Comparison of ENCODE assay signal across 10 cellular contexts in the genomic region with DNA sequence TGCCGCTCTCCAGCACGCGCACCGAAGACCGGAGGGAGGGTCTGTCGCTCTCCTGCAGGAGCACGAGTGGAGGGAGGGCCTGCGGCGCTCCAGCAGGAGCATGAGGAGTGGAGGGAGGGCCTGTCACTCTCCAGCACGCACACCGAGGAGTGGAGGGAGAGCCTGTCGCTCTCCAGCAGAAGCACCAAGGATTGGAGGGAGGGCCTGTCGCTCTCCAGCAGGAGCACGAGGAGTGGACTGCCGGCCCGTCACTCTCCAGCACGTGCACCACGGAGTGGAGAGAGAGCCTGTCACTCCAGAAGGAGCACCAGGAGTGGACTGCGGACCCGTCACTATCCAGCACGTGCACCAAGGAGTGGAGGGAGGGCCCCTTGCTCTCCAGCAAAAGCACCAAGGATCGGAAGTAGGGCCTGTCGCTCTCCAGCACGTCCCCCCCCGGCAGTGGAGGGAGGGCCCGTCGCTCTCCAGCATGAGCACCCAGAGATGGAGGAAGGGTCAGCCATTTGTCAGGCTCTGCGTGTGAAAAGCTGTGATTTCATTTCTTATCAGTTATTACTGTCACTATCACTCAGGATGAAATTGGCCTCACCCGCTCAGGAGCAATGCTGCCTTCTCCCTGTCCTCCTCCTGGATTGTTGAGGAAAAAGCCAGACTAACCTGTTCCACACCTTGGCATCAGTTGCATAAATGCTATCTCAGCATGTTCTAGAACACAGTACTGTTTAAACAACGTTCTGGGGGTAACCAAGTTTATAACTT. TPM values are rescaled to one million over a fixed set of nuclear protein-coding genes. Genes with fewer than 3 reads are reported as not detected.
A peak's percentile ranks its signal among the peaks of the same experiment; 100 is the strongest.
DNase-seq lines count a peak whose midpoint lies in the region; ATAC-seq, FAIRE-seq and TF ChIP-seq lines count a peak whose summit lies in the region.
"Had no signal": no experiment of that assay in that cellular context is flagged by ENCODE, and none has a peak within 500 bp of the region (broad histone marks: within the 10 kb centered on the region; RNA-seq: fewer than 3 reads in every experiment).

No MANE protein-coding gene starts in this region.

- H3K27ac ChIP-seq in endothelial cell of umbilical vein (ENCODE audit: insufficient read depth, low read depth, low read length) (no peak overlapping the region), mesenchymal stem cell (ENCODE audit: low read length, poor library complexity, severe bottlenecking) (no peak overlapping the region)

- H3K23ac ChIP-seq in mesenchymal stem cell (ENCODE audit: low read length in 2 of 2) = no peak overlapping the region

- H4K8ac ChIP-seq in mesenchymal stem cell (ENCODE audit: low read length) = no peak overlapping the region

- peaks cover 4% of the 10 kb centered on the region for H3K4me1 Mint-ChIP-seq in activated naive CD8-positive, alpha-beta T cell treated with anti-CD3 and anti-CD28 coated beads, Interleukin-2, amount 50 U/mL, for 24 hours
- H3K4me1 Mint-ChIP-seq: central memory CD8-positive, alpha-beta T cell had no signal

- CTCF ChIA-PET in endothelial cell of umbilical vein (lab: Charles Lee) = no interaction called here

- peak; percentile 99 for ATAC-seq in HG03097 (IDR thresholded peaks at IDR 0.05; ENCODE audit: low FRiP score, unreplicated experiment)
- ATAC-seq in activated naive CD8-positive, alpha-beta T cell treated with anti-CD3 and anti-CD28 coated beads, Interleukin-2, amount 50 U/mL, for 24 hours = no peak

- H3K27me3 ChIP-seq in endothelial cell of umbilical vein (ENCODE audit: control insufficient read depth in 2 of 2, insufficient read depth in 2 of 2, low read length in 2 of 2) = no peaks in the 10 kb centered on the region
- H3K27me3 ChIP-seq in mesenchymal stem cell (ENCODE audit: control insufficient read depth in 1 of 2, insufficient read depth in 1 of 2, low read length in 2 of 2) = no peaks in the 10 kb centered on the region

- H2BK15ac ChIP-seq in mesenchymal stem cell (ENCODE audit: low read depth, poor library complexity, severe bottlenecking) = no peak overlapping the region

- H3K9me3 ChIP-seq in endothelial cell of umbilical vein (replicated peaks; ENCODE audit: control insufficient read depth, insufficient read depth, low read length) (no peaks in the 10 kb centered on the region), mesenchymal stem cell (ENCODE audit: control insufficient read depth, low read length) (no peaks in the 10 kb centered on the region)

- dilution Hi-C loops in endothelial cell of umbilical vein (cut with MboI; ENCODE audit: extremely low pct_ligation_motif_present, low sequenced_read_pairs) = no loop called here

- no peaks in the 10 kb centered on the region for H3K9me1 ChIP-seq in endothelial cell of umbilical vein (replicated peaks; ENCODE audit: control insufficient read depth, extremely low read depth, insufficient read depth, low read length)

- H2BK5ac ChIP-seq in mesenchymal stem cell (ENCODE audit: low read depth, low read length, poor library complexity, severe bottlenecking) = no peak overlapping the region

- TF ChIP-seq POLR2A in endothelial cell of umbilical vein (IDR thresholded peaks at IDR 0.05; ENCODE audit: low read depth, low read length) = no peak

- H4K20me1 ChIP-seq in endothelial cell of umbilical vein (replicated peaks; ENCODE audit: control insufficient read depth, extremely low read depth, insufficient read depth, low read length) = no peaks in the 10 kb centered on the region

- H3K14ac ChIP-seq in mesenchymal stem cell (ENCODE audit: low read length in 2 of 2) = no peak overlapping the region

- H3K4me3 ChIP-seq in endothelial cell of umbilical vein (replicated peaks in 1 of 3; ENCODE audit: insufficient read depth in 1 of 3, low read depth in 1 of 3, low read length in 3 of 3) (no peak overlapping the region), mesenchymal stem cell (ENCODE audit: insufficient read depth in 1 of 2, low read depth in 1 of 2, low read length in 2 of 2) (peak overlapping the region in 1 of 2 experiments; percentile 47)

- peaks cover 0 to 14% of the 10 kb centered on the region in 2 experiments for H3K36me3 ChIP-seq in endothelial cell of umbilical vein (ENCODE audit: control insufficient read depth in 2 of 2, extremely low read depth in 1 of 2, insufficient read depth in 2 of 2, low read length in 2 of 2)
- H3K36me3 ChIP-seq in mesenchymal stem cell (ENCODE audit: control insufficient read depth in 1 of 2, insufficient read depth in 2 of 2, low read depth in 1 of 2, low read length in 2 of 2) = peaks cover 27 to 54% of the 10 kb centered on the region in 2 experiments

- H3K18ac ChIP-seq in mesenchymal stem cell (ENCODE audit: low read depth in 1 of 2, low read length in 2 of 2) = no peak overlapping the region

- H2BK12ac ChIP-seq in mesenchymal stem cell (ENCODE audit: low read length in 2 of 2) = no peak overlapping the region

- POLR2A ChIA-PET in endothelial cell of umbilical vein (lab: Charles Lee) = no interaction called here

- H3K9me3 Mint-ChIP-seq in activated naive CD8-positive, alpha-beta T cell treated with anti-CD3 and anti-CD28 coated beads, Interleukin-2, amount 50 U/mL, for 24 hours = no peaks in the 10 kb centered on the region
- H3K9me3 Mint-ChIP-seq: central memory CD8-positive, alpha-beta T cell had no signal

- TF ChIP-seq CTCF in endothelial cell of umbilical vein (IDR thresholded peaks at IDR 0.05; ENCODE audit: extremely low read depth in 1 of 2, insufficient read depth in 1 of 2, low read depth in 1 of 2, low read length in 2 of 2) = no peak
- TF ChIP-seq CTCF in D721Med (IDR thresholded peaks at IDR 0.05; ENCODE audit: insufficient read depth, missing control alignments) = no peak

- no peak overlapping the region for H3K4ac ChIP-seq in mesenchymal stem cell (ENCODE audit: low read depth in 1 of 2, low read length in 2 of 2)

- no peak overlapping the region for H3K27ac Mint-ChIP-seq in activated naive CD8-positive, alpha-beta T cell treated with anti-CD3 and anti-CD28 coated beads, Interleukin-2, amount 50 U/mL, for 24 hours

- no TSS peak for BruUV-seq in endothelial cell of umbilical vein (replicated peaks; lab: Mats Ljungman, UMichigan)

- H3K4me2 ChIP-seq in endothelial cell of umbilical vein (ENCODE audit: insufficient read depth, low read length) (no peak overlapping the region), mesenchymal stem cell (ENCODE audit: low read length, poor library complexity, severe bottlenecking) (no peak overlapping the region)

- no peaks in the 10 kb centered on the region for H3K27me3 Mint-ChIP-seq in activated naive CD8-positive, alpha-beta T cell treated with anti-CD3 and anti-CD28 coated beads, Interleukin-2, amount 50 U/mL, for 24 hours
- H3K27me3 Mint-ChIP-seq: central memory CD8-positive, alpha-beta T cell had no signal

- H2AK5ac ChIP-seq in mesenchymal stem cell (ENCODE audit: low read length, severe bottlenecking) = no peak overlapping the region

- WGBS in mesenchymal stem cell = 79% methylated on average over 30 of the region's 30 CpGs

- H4K91ac ChIP-seq in mesenchymal stem cell (ENCODE audit: low read length) = no peak overlapping the region

- no peak overlapping the region for H3K4me3 Mint-ChIP-seq in activated naive CD8-positive, alpha-beta T cell treated with anti-CD3 and anti-CD28 coated beads, Interleukin-2, amount 50 U/mL, for 24 hours
- H3K4me3 Mint-ChIP-seq: central memory CD8-positive, alpha-beta T cell had no signal

- H3K9ac ChIP-seq in endothelial cell of umbilical vein (replicated peaks; ENCODE audit: extremely low read depth, insufficient read depth, low read length) (no peak overlapping the region), mesenchymal stem cell (ENCODE audit: low read length) (no peak overlapping the region)

- peaks cover 8% of the 10 kb centered on the region for H3K36me3 Mint-ChIP-seq in activated naive CD8-positive, alpha-beta T cell treated with anti-CD3 and anti-CD28 coated beads, Interleukin-2, amount 50 U/mL, for 24 hours (ENCODE audit: low read depth)

- H3K79me2 ChIP-seq in endothelial cell of umbilical vein (ENCODE audit: control insufficient read depth, insufficient read depth, low read length) = no peaks in the 10 kb centered on the region

- intact Hi-C loops in endothelial cell of umbilical vein (cut with micrococcal nuclease) = no loop called here

- no peaks in the 10 kb centered on the region for H3K79me1 ChIP-seq in mesenchymal stem cell (replicated peaks; ENCODE audit: low read length, poor library complexity, severe bottlenecking)

- H2BK120ac ChIP-seq in mesenchymal stem cell (ENCODE audit: low read depth, low read length) = no peak overlapping the region

- FAIRE-seq in endothelial cell of umbilical vein (lab: Jason Lieb, UNC) (no peak), D721Med (lab: Jason Lieb, UNC) (no peak)

- H3K4me1 ChIP-seq in endothelial cell of umbilical vein (ENCODE audit: control insufficient read depth, extremely low read depth, insufficient read depth, low read length) (no peaks in the 10 kb centered on the region), mesenchymal stem cell (ENCODE audit: control insufficient read depth, insufficient read depth, low read depth, low read length) (peaks cover 2% of the 10 kb centered on the region)

- H2AFZ ChIP-seq in endothelial cell of umbilical vein (ENCODE audit: low read depth, low read length) (no peak overlapping the region), mesenchymal stem cell (ENCODE audit: low read depth, low read length) (no peak overlapping the region)

- DNase-seq in AG08395 (ENCODE audit: low spot score) = peak; percentile 93
- peak; percentile 80 for DNase-seq in endothelial cell of umbilical vein (ENCODE audit: low read depth, low spot score)
- peak; percentile 51 to 59 for DNase-seq in lung microvascular endothelial cell (ENCODE audit: low read depth in 2 of 2)
- DNase-seq in D721Med (ENCODE audit: insufficient read length, low spot score) = no peak
- DNase-seq in mesenchymal stem cell = no peak
- no peak for DNase-seq in NCI-H524 (lab: John Stamatoyannopoulos, UW)
- DNase-seq in activated naive CD8-positive, alpha-beta T cell treated with anti-CD3 and anti-CD28 coated beads, Interleukin-2, amount 50 U/mL, for 24 hours = no peak
- DNase-seq: activated CD4-positive, alpha-beta T cell treated with anti-CD3 and anti-CD28 coated beads, Interleukin-2, amount 50 U/mL, for 1 hour had no signal

TF ChIP-seq in endothelial cell of umbilical vein, 7 proteins besides CTCF, POLR2A, EP300 and RAD21 (continues in another document):
- no peak for TF ChIP-seq JUN (IDR thresholded peaks at IDR 0.05; ENCODE audit: borderline replicate concordance, insufficient read depth, insufficient read length, low read depth)

RNA-seq across cellular contexts. Expression of a gene that starts 35.9 kb away (rescaled TPM):
- total RNA-seq in endothelial cell of umbilical vein (42.6 and 49.7 TPM in 2 replicates), lung microvascular endothelial cell (45.1 and 56.5 TPM in 2 replicates)
- 30.5 and 38.6 TPM in 2 replicates for polyA plus RNA-seq in endothelial cell of umbilical vein
- 53.2 and 62.1 TPM in 2 replicates for polyA plus RNA-seq in endothelial cell of umbilical vein (2011; cell fraction: cytosol; rRNA removed)
- 39.2 and 42.6 TPM in 2 replicates for polyA plus RNA-seq in endothelial cell of umbilical vein (2011; cell fraction: nucleus; rRNA removed)
- 44.9 and 57.0 TPM in 2 replicates for polyA plus RNA-seq in endothelial cell of umbilical vein (2012)
- 23.4 and 25.1 TPM in 2 replicates for polyA minus RNA-seq in endothelial cell of umbilical vein
- 29.7 TPM for polyA minus RNA-seq in endothelial cell of umbilical vein (2011; cell fraction: cytosol; rRNA and poly(A)+ RNA removed)
- 12.2 and 17.3 TPM in 2 replicates for polyA minus RNA-seq in endothelial cell of umbilical vein (2011; cell fraction: nucleus; rRNA and poly(A)+ RNA removed)
- polyA plus RNA-seq in mesenchymal stem cell (2013, experiment 1 of 2) = 59.5 TPM
- polyA plus RNA-seq in mesenchymal stem cell (2013, experiment 2 of 2) = 60.1 TPM

Comparison
In these comparisons a context has a peak if more than half of its experiments do, and no peak if none do; other contexts are left out.
1. DNase-seq: peak in AG08395 (single experiment), endothelial cell of umbilical vein (single experiment) and lung microvascular endothelial cell (2 of 2); none in D721Med (single experiment), mesenchymal stem cell (single experiment), NCI-H524 (0 of 2) and activated naive CD8-positive, alpha-beta T cell treated with anti-CD3 and anti-CD28 coated beads, Interleukin-2, amount 50 U/mL, for 24 hours (single experiment).